Comparison of ENCODE assay signal across 18 cellular contexts in genomic region chr6:134521116-134521501, GRCh38.
DNase-seq lines count a peak whose midpoint lies in the region; ATAC-seq and TF ChIP-seq lines count a peak whose summit lies in the region.
"Had no signal": no experiment of that assay in that cellular context is flagged by ENCODE, and none has a peak within 500 bp of the region (broad histone marks: within the 10 kb centered on the region; RNA-seq: fewer than 3 reads in every experiment).

No MANE protein-coding gene starts in this region.

- H3K9me3 ChIP-seq in BLaER1 treated with 17β-estradiol and CSF1 and Interleukin-3, amounts not matched to agents 10 nM and 100 nM (replicated peaks in 1 of 11): no peaks in the 10 kb centered on the region
- H3K9me3 ChIP-seq: ascending aorta, tibial nerve had no signal

- H3K36me3 Mint-ChIP-seq in WTC11: no peaks in the 10 kb centered on the region
- H3K36me3 Mint-ChIP-seq in naive thymus-derived CD8-positive, alpha-beta T cell: no peaks in the 10 kb centered on the region
- H3K36me3 Mint-ChIP-seq: T-cell had no signal

- peak overlapping the region; percentile 72 to 95 (median 84) for H3K4me2 ChIP-seq in BLaER1 treated with 17β-estradiol and CSF1 and Interleukin-3, amounts not matched to agents 10 nM and 100 nM

- CTCF ChIA-PET in WTC11 (lab: Charles Lee): no interaction called here

- ATAC-seq in WTC11: no peak
- no peak for ATAC-seq in naive thymus-derived CD8-positive, alpha-beta T cell
- no peak for ATAC-seq in sciatic nerve
- ATAC-seq: activated T-cell treated with anti-CD3 and anti-CD28 coated beads, Interleukin-2, amount 50 U/mL, for 4 hours; esophagus mucosa; T-cell had no signal

- H3K27ac ChIP-seq in BLaER1 treated with 17β-estradiol and CSF1 and Interleukin-3, amounts not matched to agents 10 nM and 100 nM: peak overlapping the region in 5 of 11 experiments; percentile 16 to 87 (median 81); a peak in 6 of 22 replicates
- H3K27ac ChIP-seq: ascending aorta, tibial nerve had no signal

- no peaks in the 10 kb centered on the region for H3K27me3 Mint-ChIP-seq in WTC11 (ENCODE audit: low read depth)
- peaks cover 0 to 2% (median 0%) of the 10 kb centered on the region in 5 donors for H3K27me3 Mint-ChIP-seq in naive thymus-derived CD8-positive, alpha-beta T cell
- H3K27me3 Mint-ChIP-seq: T-cell had no signal

- peaks cover 43% of the 10 kb centered on the region for H3K4me1 Mint-ChIP-seq in WTC11
- H3K4me1 Mint-ChIP-seq in naive thymus-derived CD8-positive, alpha-beta T cell: peaks cover 20 to 72% (median 51%) of the 10 kb centered on the region in 4 donors

- H3K4me1 ChIP-seq in BLaER1 treated with 17β-estradiol and CSF1 and Interleukin-3, amounts not matched to agents 10 nM and 100 nM: peaks cover 54 to 72% (median 56%) of the 10 kb centered on the region in 10 experiments

- TF ChIP-seq CTCF in WTC11 (IDR thresholded peaks at IDR 0.05): no peak

- H3K4me3 Mint-ChIP-seq in WTC11: no peak overlapping the region
- peak overlapping the region in 4 of 10 donors; percentile 4 to 51 (median 40) for H3K4me3 Mint-ChIP-seq in naive thymus-derived CD8-positive, alpha-beta T cell
- H3K4me3 Mint-ChIP-seq: activated T-cell treated with anti-CD3 and anti-CD28 coated beads, Interleukin-2, amount 50 U/mL, for 4 hours; T-cell had no signal

- intact Hi-C loops in sciatic nerve (cut with DNase I): no loop called here

- no peaks in the 10 kb centered on the region for H3K9me3 Mint-ChIP-seq in WTC11
- no peaks in the 10 kb centered on the region for H3K9me3 Mint-ChIP-seq in naive thymus-derived CD8-positive, alpha-beta T cell
- H3K9me3 Mint-ChIP-seq: activated T-cell treated with anti-CD3 and anti-CD28 coated beads, Interleukin-2, amount 50 U/mL, for 4 hours; T-cell had no signal

- H3K27me3 ChIP-seq in BLaER1 treated with 17β-estradiol and CSF1 and Interleukin-3, amounts not matched to agents 10 nM and 100 nM: no peaks in the 10 kb centered on the region
- H3K27me3 ChIP-seq: ascending aorta, tibial nerve had no signal

- no peaks in the 10 kb centered on the region for H3K36me3 ChIP-seq in BLaER1 treated with 17β-estradiol and CSF1 and Interleukin-3, amounts not matched to agents 10 nM and 100 nM
- H3K36me3 ChIP-seq: ascending aorta, tibial nerve had no signal

- H4K20me1 ChIP-seq in BLaER1 treated with 17β-estradiol and CSF1 and Interleukin-3, amounts not matched to agents 10 nM and 100 nM: no peaks in the 10 kb centered on the region

- H3K27ac Mint-ChIP-seq in WTC11: peak overlapping the region; percentile 16; the same call in 1 of the 2 replicates
- H3K27ac Mint-ChIP-seq in naive thymus-derived CD8-positive, alpha-beta T cell: peak overlapping the region in 6 of 10 donors; percentile 26 to 84 (median 62)
- H3K27ac Mint-ChIP-seq: T-cell had no signal

- POLR2A ChIA-PET in WTC11 (lab: Charles Lee): no interaction called here
- POLR2A ChIA-PET in naive thymus-derived CD8-positive, alpha-beta T cell (lab: Charles Lee): interaction anchor here (0.6 to 1.5 kb wide), 2 partner anchors 9 to 11 kb away, joined by 3 read pairs; no protein-coding TSS in a partner anchor

- DNase-seq in DMS79 (lab: John Stamatoyannopoulos, UW) (peak; percentile 84), WTC11 (ENCODE audit: low spot score) (no peak), sciatic nerve (ENCODE audit: low spot score) (no peak), NCI-H128 (lab: John Stamatoyannopoulos, UW; ENCODE audit: unreplicated experiment) (no peak), Ammon's horn (ENCODE audit: low spot score) (no peak), NCI-H82 (lab: John Stamatoyannopoulos, UW) (no peak)
- DNase-seq in naive thymus-derived CD8-positive, alpha-beta T cell: no peak
- DNase-seq: activated CD4-positive, alpha-beta T cell treated with anti-CD3 and anti-CD28 coated beads for 4 hours; activated T-cell treated with anti-CD3 and anti-CD28 coated beads, Interleukin-2, amount 50 U/mL, for 4 hours; cortex of kidney; left cardiac atrium; NCI-H446 treated with DMSO at 0.1 percent for 48 hours; stimulated activated CD8-positive, alpha-beta memory T cell treated with anti-CD3 and anti-CD28 coated beads, Interleukin-4, amount 100 ng/mL, for 48 hours; T-cell had no signal

- peak overlapping the region in 1 of 11 experiments; percentile 74; a peak in 2 of 22 replicates for H3K9ac ChIP-seq in BLaER1 treated with 17β-estradiol and CSF1 and Interleukin-3, amounts not matched to agents 10 nM and 100 nM

- H3K4me3 ChIP-seq in BLaER1 treated with 17β-estradiol and CSF1 and Interleukin-3, amounts not matched to agents 10 nM and 100 nM: no peak overlapping the region
- H3K4me3 ChIP-seq: ascending aorta, tibial nerve had no signal

TF ChIP-seq in WTC11, 78 proteins besides CTCF, POLR2A, EP300 and RAD21:
- TF ChIP-seq NR2C2 (CRISPR knock-in tag; IDR thresholded peaks at IDR 0.05) (no peak), ZNF317 (CRISPR knock-in tag; IDR thresholded peaks at IDR 0.05; ENCODE audit: borderline replicate concordance, low read depth) (no peak), HMGA2 (CRISPR knock-in tag; IDR thresholded peaks at IDR 0.05) (no peak), GRHL2 (CRISPR knock-in tag; IDR thresholded peaks at IDR 0.05; ENCODE audit: insufficient replicate concordance, severe bottlenecking) (no peak), ZNF232 (CRISPR knock-in tag; IDR thresholded peaks at IDR 0.05) (no peak), ZNF219 (CRISPR knock-in tag; IDR thresholded peaks at IDR 0.05; ENCODE audit: borderline replicate concordance) (no peak), EMX1 (CRISPR knock-in tag; IDR thresholded peaks at IDR 0.05) (no peak), OVOL2 (CRISPR knock-in tag; IDR thresholded peaks at IDR 0.05; ENCODE audit: borderline replicate concordance) (no peak), RELA (CRISPR knock-in tag; IDR thresholded peaks at IDR 0.05; ENCODE audit: borderline replicate concordance) (no peak), NFATC4 (CRISPR knock-in tag; IDR thresholded peaks at IDR 0.05) (no peak), IRF2 (CRISPR knock-in tag; IDR thresholded peaks at IDR 0.05; ENCODE audit: borderline replicate concordance, low read depth) (no peak), IRF1 (CRISPR knock-in tag; IDR thresholded peaks at IDR 0.05) (no peak), NR1H2 (CRISPR knock-in tag; IDR thresholded peaks at IDR 0.05) (no peak)
- TF ChIP-seq, protein P1, sequence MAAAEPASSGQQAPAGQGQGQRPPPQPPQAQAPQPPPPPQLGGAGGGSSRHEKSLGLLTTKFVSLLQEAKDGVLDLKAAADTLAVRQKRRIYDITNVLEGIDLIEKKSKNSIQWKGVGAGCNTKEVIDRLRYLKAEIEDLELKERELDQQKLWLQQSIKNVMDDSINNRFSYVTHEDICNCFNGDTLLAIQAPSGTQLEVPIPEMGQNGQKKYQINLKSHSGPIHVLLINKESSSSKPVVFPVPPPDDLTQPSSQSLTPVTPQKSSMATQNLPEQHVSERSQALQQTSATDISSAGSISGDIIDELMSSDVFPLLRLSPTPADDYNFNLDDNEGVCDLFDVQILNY (CRISPR knock-in tag; IDR thresholded peaks at IDR 0.05): no peak
- TF ChIP-seq, protein P2, sequence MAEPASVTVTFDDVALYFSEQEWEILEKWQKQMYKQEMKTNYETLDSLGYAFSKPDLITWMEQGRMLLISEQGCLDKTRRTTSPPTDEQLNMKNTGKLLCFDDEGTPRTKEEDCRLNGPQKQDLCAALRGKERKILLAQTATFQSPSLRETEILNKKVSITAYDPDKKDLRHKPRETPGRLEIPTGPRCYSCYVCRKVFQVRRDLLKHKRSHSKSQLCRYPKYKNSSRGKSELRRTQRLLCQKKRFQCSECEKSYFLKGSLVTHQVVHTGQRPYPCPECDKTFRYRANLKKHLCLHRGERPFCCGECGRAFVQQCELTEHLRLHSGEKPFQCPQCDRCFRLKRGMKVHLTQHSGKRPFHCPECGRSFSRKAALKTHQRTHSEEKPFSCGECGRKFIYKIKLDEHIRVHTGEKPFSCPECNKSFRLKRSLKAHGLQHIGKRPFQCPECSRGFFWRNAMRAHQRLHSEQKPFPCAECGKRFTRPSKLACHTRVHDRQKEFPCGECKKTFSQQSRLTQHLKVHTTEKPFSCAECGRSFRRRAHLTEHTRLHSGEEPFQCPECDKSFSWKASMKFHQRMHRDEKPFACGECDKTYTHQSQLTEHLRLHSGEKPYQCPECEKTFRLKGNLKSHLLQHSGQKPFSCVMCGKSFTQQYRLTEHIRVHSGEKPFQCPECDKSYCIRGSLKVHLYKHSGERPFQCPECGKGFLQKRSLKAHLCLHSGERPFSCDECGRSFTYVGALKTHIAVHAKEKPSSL (CRISPR knock-in tag; conservative IDR thresholded peaks at IDR 0.05): no peak
